In genomic region chr11:65454311-65454695, GRCh38 we compare ENCODE assay signal across 8 cellular contexts. TPM values are rescaled to one million over a fixed set of nuclear protein-coding genes. Genes with fewer than 3 reads are reported as not detected.
DNase-seq lines count a peak whose midpoint lies in the region; ATAC-seq and TF ChIP-seq lines count a peak whose summit lies in the region.

No MANE protein-coding gene starts in this region.

- H3K4me3 ChIP-seq in HCT116 (replicated peaks in 1 of 2; ENCODE audit: low read depth in 1 of 2, low read length in 2 of 2) (peak overlapping the region; percentile 73 to 76), hepatocyte (no peak overlapping the region), stomach (peak overlapping the region; percentile 40 to 52 (median 44))

- H2AFZ ChIP-seq in HCT116 (ENCODE audit: low read depth, low read length, poor library complexity, severe bottlenecking) (no peak overlapping the region), hepatocyte (peak overlapping the region; percentile 54)

- H3K4me2 ChIP-seq in HCT116 (ENCODE audit: low read length) (peak overlapping the region; percentile 97), hepatocyte (peak overlapping the region; percentile 86)

- H3K36me3 Mint-ChIP-seq in activated naive CD8-positive, alpha-beta T cell: peaks cover 3% of the 10 kb centered on the region

- peak overlapping the region; percentile 81 for H3K9ac ChIP-seq in HCT116 (ENCODE audit: low read length)

- peak; percentile 32 for ATAC-seq in HCT116

- intact Hi-C loops in HCT116 (cut with micrococcal nuclease): no loop called here
- intact Hi-C loops in stomach (cut with DNase I; ENCODE audit: low total_unique reads): no loop called here

- H3K9me2 ChIP-seq in HCT116 (ENCODE audit: insufficient read depth) (no peaks in the 10 kb centered on the region), hepatocyte (replicated peaks; ENCODE audit: insufficient read depth) (no peaks in the 10 kb centered on the region)

- no peaks in the 10 kb centered on the region for H3K36me3 ChIP-seq in HCT116 (ENCODE audit: control insufficient read depth in 1 of 2, insufficient read depth in 2 of 2, low read length in 2 of 2)
- H3K36me3 ChIP-seq in hepatocyte (replicated peaks; ENCODE audit: insufficient read depth, low read depth): no peaks in the 10 kb centered on the region
- no peaks in the 10 kb centered on the region for H3K36me3 ChIP-seq in stomach

- H3K9me3 ChIP-seq in HCT116 (ENCODE audit: control insufficient read depth in 1 of 2, insufficient read depth in 1 of 2, low read depth in 1 of 2, low read length in 2 of 2) (no peaks in the 10 kb centered on the region), hepatocyte (ENCODE audit: low read depth) (no peaks in the 10 kb centered on the region), stomach (no peaks in the 10 kb centered on the region)

- TF ChIP-seq CTCF in HCT116 (IDR thresholded peaks at IDR 0.05 in 2 of 3, conservative IDR thresholded peaks at IDR 0.05 in 1 of 3; ENCODE audit: borderline replicate concordance in 1 of 3, insufficient read depth in 1 of 3, low read depth in 2 of 3, low read length in 2 of 3) (no peak), hepatocyte (IDR thresholded peaks at IDR 0.05; ENCODE audit: poor library complexity) (no peak), stomach (IDR thresholded peaks at IDR 0.05) (no peak)

- CTCF ChIA-PET in HCT116 (lab: Charles Lee): no interaction called here

- H3K79me2 ChIP-seq in HCT116 (ENCODE audit: insufficient read depth, low read length) (peaks cover 14% of the 10 kb centered on the region), hepatocyte (peaks cover 30% of the 10 kb centered on the region)

- H3K4me3 Mint-ChIP-seq in activated naive CD8-positive, alpha-beta T cell: peak overlapping the region; percentile 91

- POLR2A ChIA-PET in HCT116 (lab: Charles Lee): interaction anchor here (0.8 to 4.3 kb wide), 4 partner anchors 17 to 48 kb away, joined by 3 to 33 read pairs (median 6); partner anchors contain the start of gene MALAT1

- peak overlapping the region; percentile 94 for H3K27ac ChIP-seq in HCT116 (ENCODE audit: low read depth, low read length)
- H3K27ac ChIP-seq in hepatocyte: peak overlapping the region; percentile 84
- peak overlapping the region in 4 of 5 donors; percentile 80 to 91 (median 84) for H3K27ac ChIP-seq in stomach

- H3K27me3 ChIP-seq in HCT116 (ENCODE audit: insufficient read depth, low read length) (no peaks in the 10 kb centered on the region), hepatocyte (no peaks in the 10 kb centered on the region), stomach (no peaks in the 10 kb centered on the region)

- TF ChIP-seq POLR2A in HCT116 (IDR thresholded peaks at IDR 0.05; ENCODE audit: borderline replicate concordance, extremely low read depth, insufficient read depth, insufficient read length) (no peak), stomach (IDR thresholded peaks at IDR 0.05) (no peak)

- H3K27me3 Mint-ChIP-seq in activated naive CD8-positive, alpha-beta T cell: no peaks in the 10 kb centered on the region

- no peaks in the 10 kb centered on the region for H3K9me3 Mint-ChIP-seq in activated naive CD8-positive, alpha-beta T cell (ENCODE audit: low read depth)

- RAD21 ChIA-PET in HCT116 (lab: Charles Lee; ENCODE audit: low non-redundant PET in 1 of 2, low total read pairs in 2 of 2, uncharacterized antibody in 2 of 2, unreplicated experiment in 2 of 2): no interaction called here

- BruUV-seq in HCT116 (replicated peaks; lab: Mats Ljungman, UMichigan): no TSS peak

- H3K4me1 ChIP-seq in HCT116 (ENCODE audit: control insufficient read depth in 1 of 2, insufficient read depth in 2 of 2, low read length in 2 of 2) (peaks cover 40 to 51% of the 10 kb centered on the region in 2 experiments), hepatocyte (ENCODE audit: insufficient read depth) (peaks cover 13% of the 10 kb centered on the region), stomach (peaks cover 6 to 30% (median 14%) of the 10 kb centered on the region in 4 donors)

- 94% methylated on average over 10 of the region's 10 CpGs for WGBS in hepatocyte (ENCODE audit: low lambda C conversion rate, missing lambda C conversion rate)
- WGBS in stomach, 5 donors: 62 to 79% (median 67%) methylated on average over 10 of the region's 10 CpGs

- H4K20me1 ChIP-seq in HCT116 (ENCODE audit: insufficient read depth) (no peaks in the 10 kb centered on the region), hepatocyte (ENCODE audit: insufficient read depth, poor library complexity, severe bottlenecking) (no peaks in the 10 kb centered on the region)

- H3K27ac Mint-ChIP-seq in activated naive CD8-positive, alpha-beta T cell: peak overlapping the region; percentile 89

- TF ChIP-seq EP300 in stomach (IDR thresholded peaks at IDR 0.05): no peak

- TF ChIP-seq RAD21 in HCT116 (IDR thresholded peaks at IDR 0.05; ENCODE audit: low read depth): no peak

- DNase-seq in HCT116 (ENCODE audit: low read depth, low spot score) (no peak), hepatocyte (ENCODE audit: low spot score) (no peak), stomach (no peak), SKM-1 (lab: John Stamatoyannopoulos, UW; ENCODE audit: unreplicated experiment) (no peak), Kasumi-1 (lab: John Stamatoyannopoulos, UW) (no peak), CD1c-positive myeloid dendritic cell (ENCODE audit: extremely low spot score) (no peak)
- no peak for DNase-seq in stimulated activated CD4-positive, alpha-beta T cell treated with anti-CD3 and anti-CD28 coated beads, Interleukin-15, amount 100 ng/mL, for 24 hours

- peaks cover 30% of the 10 kb centered on the region for H3K4me1 Mint-ChIP-seq in activated naive CD8-positive, alpha-beta T cell (ENCODE audit: low read depth)

TF ChIP-seq in HCT116, 20 proteins besides CTCF, POLR2A, EP300 and RAD21 (continues in another document):
- TF ChIP-seq CBX3 (IDR thresholded peaks at IDR 0.05; ENCODE audit: low read depth) (no peak), ZNF274 (IDR thresholded peaks at IDR 0.05; ENCODE audit: low read depth, low read length) (no peak), ZBTB33 (IDR thresholded peaks at IDR 0.05; ENCODE audit: extremely low read depth, insufficient replicate concordance, low read length) (no peak), SIN3A (IDR thresholded peaks at IDR 0.05; ENCODE audit: low read depth) (no peak), ATF3 (IDR thresholded peaks at IDR 0.05) (no peak), YY1 (IDR thresholded peaks at IDR 0.05; ENCODE audit: extremely low read depth, insufficient replicate concordance, low read depth, low read length) (no peak), ELF1 (IDR thresholded peaks at IDR 0.05; ENCODE audit: borderline replicate concordance, low read depth) (no peak), SRF (IDR thresholded peaks at IDR 0.05; ENCODE audit: low read depth) (no peak), FOSL1 (IDR thresholded peaks at IDR 0.05; ENCODE audit: low read depth) (no peak), EZH2phosphoT487 (IDR thresholded peaks at IDR 0.05; ENCODE audit: borderline replicate concordance) (no peak), TCF7L2 (IDR thresholded peaks at IDR 0.05; ENCODE audit: borderline replicate concordance, extremely low read depth, insufficient read depth, insufficient read length) (no peak), JUND (IDR thresholded peaks at IDR 0.05) (no peak), EZH2 (IDR thresholded peaks at IDR 0.05) (no peak), MAX (IDR thresholded peaks at IDR 0.05) (no peak), CEBPB (IDR thresholded peaks at IDR 0.05; ENCODE audit: low read depth) (no peak), ZFX (IDR thresholded peaks at IDR 0.05) (no peak), EGR1 (IDR thresholded peaks at IDR 0.05; ENCODE audit: low read depth) (no peak)

RNA-seq across cellular contexts. Expression of gene NEAT1, which starts 31.7 kb away (rescaled TPM):
- total RNA-seq in HCT116 (2021; ENCODE audit: unreplicated experiment) (564 TPM), hepatocyte (104 and 130 TPM in 2 replicates), stomach (1,000 to 10,000 TPM in 2 of 5 donors, 100 to 1,000 TPM in 3; 253 to 2,124 (median 789) TPM)
- polyA plus RNA-seq in HCT116 (2012): 181 and 274 TPM in 2 replicates
- polyA plus RNA-seq in hepatocyte (168 and 209 TPM in 2 replicates), stomach (1,000 to 10,000 TPM in 1 of 3 donors, 100 to 1,000 TPM in 2; 131 to 1,368 (median 157) TPM)

RNA-seq across cellular contexts. Expression of gene MALAT1, which starts 44.5 kb away (rescaled TPM):
- total RNA-seq in HCT116 (2021; ENCODE audit: unreplicated experiment) (6,000 TPM), hepatocyte (8,000 and 8,677 TPM in 2 replicates), stomach (over 10,000 TPM; 11,517 to 39,496 (median 13,707) TPM)
- polyA plus RNA-seq in HCT116 (2012): 380 and 423 TPM in 2 replicates
- polyA plus RNA-seq in hepatocyte (16,690 and 29,129 TPM in 2 replicates), stomach (100 to 1,000 TPM; 124 to 296 (median 126) TPM)
